In genomic region chr16:30893744-30894539, GRCh38 we compare ENCODE assay signal across 1 cellular context.
TF ChIP-seq lines count a peak whose summit lies in the region.

TSS of gene BCL7C (minus strand) at chr16:30894077. CDS start at chr16:30893944, 133 bp downstream.

TF ChIP-seq in HepG2, 621 proteins besides CTCF, POLR2A, EP300 and RAD21 (continued from another document and continues in another):
- TF ChIP-seq MIXL1 (CRISPR knock-in tag; IDR thresholded peaks at IDR 0.05): peak; percentile 69; the same call in 1 of the 2 replicates
- peak; percentile 60 to 99 for TF ChIP-seq KLF16 (CRISPR knock-in tag; IDR thresholded peaks at IDR 0.05)
- TF ChIP-seq, protein P1, sequence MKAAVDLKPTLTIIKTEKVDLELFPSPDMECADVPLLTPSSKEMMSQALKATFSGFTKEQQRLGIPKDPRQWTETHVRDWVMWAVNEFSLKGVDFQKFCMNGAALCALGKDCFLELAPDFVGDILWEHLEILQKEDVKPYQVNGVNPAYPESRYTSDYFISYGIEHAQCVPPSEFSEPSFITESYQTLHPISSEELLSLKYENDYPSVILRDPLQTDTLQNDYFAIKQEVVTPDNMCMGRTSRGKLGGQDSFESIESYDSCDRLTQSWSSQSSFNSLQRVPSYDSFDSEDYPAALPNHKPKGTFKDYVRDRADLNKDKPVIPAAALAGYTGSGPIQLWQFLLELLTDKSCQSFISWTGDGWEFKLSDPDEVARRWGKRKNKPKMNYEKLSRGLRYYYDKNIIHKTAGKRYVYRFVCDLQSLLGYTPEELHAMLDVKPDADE (CRISPR knock-in tag; IDR thresholded peaks at IDR 0.05): peak; percentile 89; the same call in 1 of the 2 replicates
- peak; percentile 49; the same call in 1 of the 2 replicates for TF ChIP-seq ZSCAN31 (CRISPR knock-in tag; IDR thresholded peaks at IDR 0.05; ENCODE audit: low read depth)
- TF ChIP-seq SAP130 (CRISPR knock-in tag; IDR thresholded peaks at IDR 0.05; ENCODE audit: low read depth): peak; percentile 82
- peak; percentile 97 for TF ChIP-seq ARHGAP35 (CRISPR knock-in tag; IDR thresholded peaks at IDR 0.05; ENCODE audit: borderline replicate concordance)
- TF ChIP-seq DZIP1 (CRISPR knock-in tag; IDR thresholded peaks at IDR 0.05): no peak; the same call in 1 of the 2 replicates
- TF ChIP-seq, protein P2, sequence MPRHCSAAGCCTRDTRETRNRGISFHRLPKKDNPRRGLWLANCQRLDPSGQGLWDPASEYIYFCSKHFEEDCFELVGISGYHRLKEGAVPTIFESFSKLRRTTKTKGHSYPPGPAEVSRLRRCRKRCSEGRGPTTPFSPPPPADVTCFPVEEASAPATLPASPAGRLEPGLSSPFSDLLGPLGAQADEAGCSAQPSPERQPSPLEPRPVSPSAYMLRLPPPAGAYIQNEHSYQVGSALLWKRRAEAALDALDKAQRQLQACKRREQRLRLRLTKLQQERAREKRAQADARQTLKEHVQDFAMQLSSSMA (CRISPR knock-in tag; IDR thresholded peaks at IDR 0.05): no peak; the same call in 1 of the 2 replicates
- TF ChIP-seq SPEN (CRISPR knock-in tag; IDR thresholded peaks at IDR 0.05; ENCODE audit: low read depth): peak; percentile 96
- no peak for TF ChIP-seq SRF (IDR thresholded peaks at IDR 0.05; ENCODE audit: low read depth, low read length)
- TF ChIP-seq AKNA (CRISPR knock-in tag; IDR thresholded peaks at IDR 0.05; ENCODE audit: borderline replicate concordance): peak; percentile 87; the same call in 1 of the 2 replicates
- TF ChIP-seq, protein P3, sequence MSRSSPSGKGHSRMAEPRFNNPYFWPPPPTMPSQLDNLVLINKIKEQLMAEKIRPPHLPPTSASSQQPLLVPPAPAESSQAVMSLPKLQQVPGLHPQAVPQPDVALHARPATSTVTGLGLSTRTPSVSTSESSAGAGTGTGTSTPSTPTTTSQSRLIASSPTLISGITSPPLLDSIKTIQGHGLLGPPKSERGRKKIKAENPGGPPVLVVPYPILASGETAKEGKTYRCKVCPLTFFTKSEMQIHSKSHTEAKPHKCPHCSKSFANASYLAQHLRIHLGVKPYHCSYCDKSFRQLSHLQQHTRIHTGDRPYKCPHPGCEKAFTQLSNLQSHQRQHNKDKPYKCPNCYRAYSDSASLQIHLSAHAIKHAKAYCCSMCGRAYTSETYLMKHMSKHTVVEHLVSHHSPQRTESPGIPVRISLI (CRISPR knock-in tag; IDR thresholded peaks at IDR 0.05; ENCODE audit: borderline replicate concordance): peak; percentile 71
- TF ChIP-seq, protein P4, sequence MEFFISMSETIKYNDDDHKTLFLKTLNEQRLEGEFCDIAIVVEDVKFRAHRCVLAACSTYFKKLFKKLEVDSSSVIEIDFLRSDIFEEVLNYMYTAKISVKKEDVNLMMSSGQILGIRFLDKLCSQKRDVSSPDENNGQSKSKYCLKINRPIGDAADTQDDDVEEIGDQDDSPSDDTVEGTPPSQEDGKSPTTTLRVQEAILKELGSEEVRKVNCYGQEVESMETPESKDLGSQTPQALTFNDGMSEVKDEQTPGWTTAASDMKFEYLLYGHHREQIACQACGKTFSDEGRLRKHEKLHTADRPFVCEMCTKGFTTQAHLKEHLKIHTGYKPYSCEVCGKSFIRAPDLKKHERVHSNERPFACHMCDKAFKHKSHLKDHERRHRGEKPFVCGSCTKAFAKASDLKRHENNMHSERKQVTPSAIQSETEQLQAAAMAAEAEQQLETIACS (CRISPR knock-in tag; IDR thresholded peaks at IDR 0.05): peak; percentile 77
- no peak for TF ChIP-seq SMARCC2 (IDR thresholded peaks at IDR 0.05)
- no peak; the same call in none of the 2 replicates for TF ChIP-seq ZNF33B (CRISPR knock-in tag; IDR thresholded peaks at IDR 0.05)
- no peak for TF ChIP-seq ZNF501 (CRISPR knock-in tag; IDR thresholded peaks at IDR 0.05)
- peak; percentile 85 for TF ChIP-seq ZNF280D (CRISPR knock-in tag; IDR thresholded peaks at IDR 0.05)
- peak; percentile 69; the same call in 1 of the 2 replicates for TF ChIP-seq THRA (CRISPR knock-in tag; IDR thresholded peaks at IDR 0.05; ENCODE audit: borderline replicate concordance)
- peak; percentile 84; the same call in 1 of the 2 replicates for TF ChIP-seq ZMYM3 (CRISPR knock-in tag; IDR thresholded peaks at IDR 0.05)
- peak; percentile 91; the same call in 1 of the 2 replicates for TF ChIP-seq ZNF451 (CRISPR knock-in tag; IDR thresholded peaks at IDR 0.05)
- TF ChIP-seq, protein P5, sequence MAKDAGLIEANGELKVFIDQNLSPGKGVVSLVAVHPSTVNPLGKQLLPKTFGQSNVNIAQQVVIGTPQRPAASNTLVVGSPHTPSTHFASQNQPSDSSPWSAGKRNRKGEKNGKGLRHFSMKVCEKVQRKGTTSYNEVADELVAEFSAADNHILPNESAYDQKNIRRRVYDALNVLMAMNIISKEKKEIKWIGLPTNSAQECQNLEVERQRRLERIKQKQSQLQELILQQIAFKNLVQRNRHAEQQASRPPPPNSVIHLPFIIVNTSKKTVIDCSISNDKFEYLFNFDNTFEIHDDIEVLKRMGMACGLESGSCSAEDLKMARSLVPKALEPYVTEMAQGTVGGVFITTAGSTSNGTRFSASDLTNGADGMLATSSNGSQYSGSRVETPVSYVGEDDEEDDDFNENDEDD (CRISPR knock-in tag; IDR thresholded peaks at IDR 0.05; ENCODE audit: borderline replicate concordance): peak; percentile 99
- TF ChIP-seq MXD4 (CRISPR knock-in tag; IDR thresholded peaks at IDR 0.05): peak; percentile 98
- TF ChIP-seq KDM6A (CRISPR knock-in tag; IDR thresholded peaks at IDR 0.05; ENCODE audit: low read depth): no peak
- TF ChIP-seq MTERF4 (CRISPR knock-in tag; IDR thresholded peaks at IDR 0.05): no peak
- TF ChIP-seq FIP1L1 (IDR thresholded peaks at IDR 0.05; ENCODE audit: borderline replicate concordance, insufficient read depth, low read depth, low read length): no peak
- TF ChIP-seq MED1 (CRISPR knock-in tag; IDR thresholded peaks at IDR 0.05): peak; percentile 80
- no peak for TF ChIP-seq TP53 (CRISPR knock-in tag; conservative IDR thresholded peaks at IDR 0.05)
- TF ChIP-seq, protein P6, sequence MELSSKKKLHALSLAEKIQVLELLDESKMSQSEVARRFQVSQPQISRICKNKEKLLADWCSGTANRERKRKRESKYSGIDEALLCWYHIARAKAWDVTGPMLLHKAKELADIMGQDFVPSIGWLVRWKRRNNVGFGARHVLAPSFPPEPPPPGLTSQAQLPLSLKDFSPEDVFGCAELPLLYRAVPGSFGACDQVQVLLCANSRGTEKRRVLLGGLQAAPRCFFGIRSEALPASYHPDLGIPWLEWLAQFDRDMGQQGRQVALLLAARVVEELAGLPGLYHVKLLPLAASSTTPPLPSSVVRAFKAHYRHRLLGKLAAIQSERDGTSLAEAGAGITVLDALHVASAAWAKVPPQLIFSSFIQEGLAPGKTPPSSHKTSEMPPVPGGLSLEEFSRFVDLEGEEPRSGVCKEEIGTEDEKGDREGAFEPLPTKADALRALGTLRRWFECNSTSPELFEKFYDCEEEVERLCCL (CRISPR knock-in tag; IDR thresholded peaks at IDR 0.05; ENCODE audit: borderline replicate concordance): peak; percentile 95
